11 cellular contexts compared by ENCODE assay signal in genomic region chr9:16535555-16535954, GRCh38.
"Had no signal": no experiment of that assay in that cellular context is flagged by ENCODE, and none has a peak within 500 bp of the region (broad histone marks: within the 10 kb centered on the region; RNA-seq: fewer than 3 reads in every experiment).

No MANE protein-coding gene starts in this region.

- H3K4me3 Mint-ChIP-seq: activated CD4-positive, alpha-beta T cell treated with anti-CD3 and anti-CD28 coated beads, Interleukin-2, amount 10 ng/mL, durations not matched to agents 7 days and 5 days; activated naive CD8-positive, alpha-beta T cell treated with anti-CD3 and anti-CD28 coated beads for 36 hours; stimulated activated naive CD8-positive, alpha-beta T cell treated with anti-CD3 and anti-CD28 coated beads, Interleukin-15, amount 100 ng/mL, for 72 hours had no signal

- H3K27ac ChIP-seq: brain microvascular endothelial cell, testis, upper lobe of right lung had no signal

- H3K9me3 Mint-ChIP-seq: activated CD4-positive, alpha-beta T cell treated with anti-CD3 and anti-CD28 coated beads, Interleukin-2, amount 10 ng/mL, durations not matched to agents 7 days and 5 days; activated naive CD8-positive, alpha-beta T cell treated with anti-CD3 and anti-CD28 coated beads for 36 hours; stimulated activated naive CD8-positive, alpha-beta T cell treated with anti-CD3 and anti-CD28 coated beads, Interleukin-15, amount 100 ng/mL, for 72 hours had no signal

- ATAC-seq: stimulated activated naive CD8-positive, alpha-beta T cell treated with anti-CD3 and anti-CD28 coated beads, Interleukin-15, amount 100 ng/mL, for 72 hours; upper lobe of right lung had no signal

- H3K27me3 ChIP-seq: brain microvascular endothelial cell, testis, upper lobe of right lung had no signal

- H3K36me3 Mint-ChIP-seq: activated naive CD8-positive, alpha-beta T cell treated with anti-CD3 and anti-CD28 coated beads for 36 hours had no signal

- H3K4me1 ChIP-seq: testis, upper lobe of right lung had no signal

- H3K4me1 Mint-ChIP-seq: activated CD4-positive, alpha-beta T cell treated with anti-CD3 and anti-CD28 coated beads, Interleukin-2, amount 10 ng/mL, durations not matched to agents 7 days and 5 days; activated naive CD8-positive, alpha-beta T cell treated with anti-CD3 and anti-CD28 coated beads for 36 hours; stimulated activated naive CD8-positive, alpha-beta T cell treated with anti-CD3 and anti-CD28 coated beads, Interleukin-15, amount 100 ng/mL, for 72 hours had no signal

- H3K27ac Mint-ChIP-seq: activated CD4-positive, alpha-beta T cell treated with anti-CD3 and anti-CD28 coated beads, Interleukin-2, amount 10 ng/mL, durations not matched to agents 7 days and 5 days; activated naive CD8-positive, alpha-beta T cell treated with anti-CD3 and anti-CD28 coated beads for 36 hours; stimulated activated naive CD8-positive, alpha-beta T cell treated with anti-CD3 and anti-CD28 coated beads, Interleukin-15, amount 100 ng/mL, for 72 hours had no signal

- H3K9me3 ChIP-seq: testis, upper lobe of right lung had no signal

- H3K4me3 ChIP-seq: testis, upper lobe of right lung had no signal

- H3K36me3 ChIP-seq: brain microvascular endothelial cell, upper lobe of right lung had no signal

- FAIRE-seq: endothelial cell of umbilical vein had no signal

- H3K27me3 Mint-ChIP-seq: activated CD4-positive, alpha-beta T cell treated with anti-CD3 and anti-CD28 coated beads, Interleukin-2, amount 10 ng/mL, durations not matched to agents 7 days and 5 days; stimulated activated naive CD8-positive, alpha-beta T cell treated with anti-CD3 and anti-CD28 coated beads, Interleukin-15, amount 100 ng/mL, for 72 hours had no signal

- DNase-seq: activated CD4-positive, alpha-beta T cell treated with anti-CD3 and anti-CD28 coated beads, Interleukin-2, amount 10 ng/mL, durations not matched to agents 7 days and 5 days; activated CD8-positive, alpha-beta memory T cell treated with anti-CD3 and anti-CD28 coated beads for 24 hours; activated gamma-delta T cell treated with Interleukin-2 at 50 U/mL for 16 hours; activated naive CD8-positive, alpha-beta T cell treated with anti-CD3 and anti-CD28 coated beads for 36 hours; brain microvascular endothelial cell; effector CD8-positive, alpha-beta T cell; stimulated activated CD4-positive, alpha-beta T cell treated with anti-CD3 and anti-CD28 coated beads, Interleukin-1b, Interleukin-23, amount 100 ng/mL, for 48 hours; stimulated activated naive CD8-positive, alpha-beta T cell treated with anti-CD3 and anti-CD28 coated beads, Interleukin-15, amount 100 ng/mL, for 72 hours; testis; upper lobe of right lung had no signal
